15 cellular contexts compared by ENCODE assay signal in genomic region chr5:44331471-44332079, GRCh38. TPM values are rescaled to one million over a fixed set of nuclear protein-coding genes. Genes with fewer than 3 reads are reported as not detected.
DNase-seq lines count a peak whose midpoint lies in the region; ATAC-seq and TF ChIP-seq lines count a peak whose summit lies in the region.
"Had no signal": no experiment of that assay in that cellular context is flagged by ENCODE, and none has a peak within 500 bp of the region (broad histone marks: within the 10 kb centered on the region; RNA-seq: fewer than 3 reads in every experiment).

No MANE protein-coding gene starts in this region.

- no peak for TF ChIP-seq CTCF in left ventricle myocardium inferior (IDR thresholded peaks at IDR 0.05; ENCODE audit: borderline replicate concordance)

- H3K4me3 ChIP-seq in left ventricle myocardium inferior = no peak overlapping the region
- H3K4me3 ChIP-seq: BLaER1, GM23248 had no signal

- H3K9me3 ChIP-seq in left ventricle myocardium inferior (replicated peaks) = no peaks in the 10 kb centered on the region
- H3K9me3 ChIP-seq: BLaER1, Caco-2 had no signal

- H3K4me1 ChIP-seq in left ventricle myocardium inferior = peaks cover 4% of the 10 kb centered on the region
- H3K4me1 ChIP-seq: BLaER1, Caco-2 had no signal

- ATAC-seq in Right ventricle myocardium superior (ENCODE audit: poor library complexity) = peak; percentile 52
- peak; percentile 70 for ATAC-seq in sciatic nerve
- no peak for ATAC-seq in HG03565 (IDR thresholded peaks at IDR 0.05; ENCODE audit: unreplicated experiment)

- H3K36me3 ChIP-seq in left ventricle myocardium inferior = no peaks in the 10 kb centered on the region
- H3K36me3 ChIP-seq: BLaER1 had no signal

- intact Hi-C loops in Right ventricle myocardium superior (cut with DNase I) = loop anchor here (5.0 kb wide), 1 partner anchor 599 kb away; no protein-coding TSS in a partner anchor
- intact Hi-C loops in left ventricle myocardium inferior (cut with micrococcal nuclease) = loop anchor here (2.0 kb wide), 1 partner anchor 603 kb away; no protein-coding TSS in a partner anchor
- intact Hi-C loops in sciatic nerve (cut with DNase I) = no loop called here

- no peaks in the 10 kb centered on the region for H3K27me3 ChIP-seq in left ventricle myocardium inferior (ENCODE audit: low read depth)
- H3K27me3 ChIP-seq: BLaER1 had no signal

- no peak overlapping the region for H3K27ac ChIP-seq in left ventricle myocardium inferior (replicated peaks)
- H3K27ac ChIP-seq: BLaER1, GM23248 had no signal

- DNase-seq in Right ventricle myocardium superior = no peak
- no peak for DNase-seq in left ventricle myocardium inferior
- peak; percentile 24 for DNase-seq in foreskin melanocyte
- DNase-seq in sciatic nerve (ENCODE audit: low spot score) = no peak
- DNase-seq in SKM-1 treated with dmso at 0.1 percent for 144 hours (lab: John Stamatoyannopoulos, UW; ENCODE audit: unreplicated experiment) = no peak
- DNase-seq in effector CD4-positive, alpha-beta T cell = no peak
- DNase-seq: 8988T; CD8-positive, alpha-beta memory T cell; H9 had no signal

RNA-seq across cellular contexts. Expression of gene FGF10, which starts 57.6 kb away (rescaled TPM):
- total RNA-seq in Right ventricle myocardium superior (1.6 TPM), left ventricle myocardium inferior (0.47 TPM), sciatic nerve (13.1 TPM)
- total RNA-seq: Caco-2; CD8-positive, alpha-beta memory T cell; Daoy; GM23248; H9; HepG2 had no signal
